In the genomic region with DNA sequence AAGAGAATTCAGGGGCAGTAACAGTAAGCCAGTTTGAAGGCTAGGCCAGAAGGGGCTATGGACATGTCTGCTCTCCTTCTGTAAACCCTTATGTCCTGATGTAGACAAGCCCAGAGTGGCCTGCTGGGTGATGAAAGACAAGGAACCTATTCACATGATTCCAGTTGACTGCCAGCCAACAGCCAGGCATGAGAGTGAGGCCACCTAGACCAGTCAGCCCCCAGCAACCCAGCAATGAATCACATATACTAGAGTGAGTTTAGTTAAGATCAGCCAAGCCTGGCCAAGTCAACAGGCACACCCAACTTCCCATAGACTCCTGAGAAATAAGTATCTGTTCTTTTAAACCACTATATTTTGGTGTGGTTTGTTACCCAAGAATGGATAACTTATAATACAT, we compare ENCODE assay signal across 13 cellular contexts.
DNase-seq lines count a peak whose midpoint lies in the region; ATAC-seq and TF ChIP-seq lines count a peak whose summit lies in the region.
"Had no signal": no experiment of that assay in that cellular context is flagged by ENCODE, and none has a peak within 500 bp of the region (broad histone marks: within the 10 kb centered on the region; RNA-seq: fewer than 3 reads in every experiment).

No MANE protein-coding gene starts in this region.

- peak overlapping the region; percentile 91 for H3K27ac Mint-ChIP-seq in Calu3 (ENCODE audit: unreplicated experiment)
- no peak overlapping the region for H3K27ac Mint-ChIP-seq in immature natural killer cell

- peak; percentile 55 for ATAC-seq in left lung
- no peak for ATAC-seq in GM21515 (IDR thresholded peaks at IDR 0.05; ENCODE audit: unreplicated experiment)
- no peak for ATAC-seq in GM19452 (IDR thresholded peaks at IDR 0.05; ENCODE audit: unreplicated experiment)
- ATAC-seq: left colon had no signal

- H3K4me1 Mint-ChIP-seq in Calu3 (ENCODE audit: low read depth, unreplicated experiment) (peaks cover 55% of the 10 kb centered on the region), immature natural killer cell (peaks cover 5 to 13% of the 10 kb centered on the region in 2 donors)

- H3K4me3 ChIP-seq in choroid plexus epithelial cell (ENCODE audit: low read depth, low read length) = no peak overlapping the region
- no peak overlapping the region for H3K4me3 ChIP-seq in left lung
- no peak overlapping the region for H3K4me3 ChIP-seq in ovary
- H3K4me3 ChIP-seq: adrenal gland had no signal

- intact Hi-C loops in Calu3 (cut with micrococcal nuclease; ENCODE audit: unreplicated experiment) = loop anchor here (5.0 kb wide), 1 partner anchor 67 kb away; no protein-coding TSS in a partner anchor
- intact Hi-C loops in left lung (cut with DNase I) = no loop called here
- intact Hi-C loops in ovary (cut with DNase I) = no loop called here

- no peak for TF ChIP-seq EP300 in ovary (IDR thresholded peaks at IDR 0.05)

- TF ChIP-seq POLR2A in ovary (IDR thresholded peaks at IDR 0.05) = no peak

- H3K4me3 Mint-ChIP-seq in Calu3 (ENCODE audit: low read depth, unreplicated experiment) (no peak overlapping the region), immature natural killer cell (no peak overlapping the region)

- H3K27me3 Mint-ChIP-seq in Calu3 (ENCODE audit: unreplicated experiment) = no peaks in the 10 kb centered on the region
- H3K27me3 Mint-ChIP-seq in immature natural killer cell (ENCODE audit: low read depth in 3 of 3) = peaks cover 0 to 2% (median 0%) of the 10 kb centered on the region in 3 donors

- H3K36me3 Mint-ChIP-seq in Calu3 (ENCODE audit: insufficient read depth, unreplicated experiment) = no peaks in the 10 kb centered on the region
- H3K36me3 Mint-ChIP-seq in immature natural killer cell = no peaks in the 10 kb centered on the region

- H3K4me1 ChIP-seq in left lung = peaks cover 6 to 8% of the 10 kb centered on the region in 2 donors
- H3K4me1 ChIP-seq in ovary (ENCODE audit: insufficient read depth) = peaks cover 2% of the 10 kb centered on the region

- H3K36me3 ChIP-seq in left lung (no peaks in the 10 kb centered on the region), ovary (no peaks in the 10 kb centered on the region)
- H3K36me3 ChIP-seq: adrenal gland had no signal

- H3K27me3 ChIP-seq in left lung (no peaks in the 10 kb centered on the region), ovary (no peaks in the 10 kb centered on the region)
- H3K27me3 ChIP-seq: adrenal gland had no signal

- peaks cover 4% of the 10 kb centered on the region for H3K9me3 Mint-ChIP-seq in Calu3 (ENCODE audit: low read depth, unreplicated experiment)
- H3K9me3 Mint-ChIP-seq in immature natural killer cell = peaks cover 0 to 19% (median 6%) of the 10 kb centered on the region in 6 donors

- no peak overlapping the region for H3K27ac ChIP-seq in left lung
- no peak overlapping the region for H3K27ac ChIP-seq in ovary
- H3K27ac ChIP-seq: adrenal gland, HL-60 had no signal

- no peak for TF ChIP-seq CTCF in Calu3 (IDR thresholded peaks at IDR 0.05; ENCODE audit: unreplicated experiment)
- no peak for TF ChIP-seq CTCF in choroid plexus epithelial cell (conservative IDR thresholded peaks at IDR 0.05; ENCODE audit: low read depth, low read length)
- TF ChIP-seq CTCF in left lung (IDR thresholded peaks at IDR 0.05) = no peak
- no peak for TF ChIP-seq CTCF in ovary (IDR thresholded peaks at IDR 0.05)

- BruUV-seq in Calu3 (replicated peaks; lab: Mats Ljungman, UMichigan) = no TSS peak

- CTCF ChIA-PET in Calu3 (lab: Charles Lee) = no interaction called here

- H3K9me3 ChIP-seq in left lung (peaks cover 0 to 5% of the 10 kb centered on the region in 2 donors), ovary (no peaks in the 10 kb centered on the region)
- H3K9me3 ChIP-seq: adrenal gland had no signal

- peak; percentile 68 for DNase-seq in Calu3
- DNase-seq in NCI-H2029 (lab: John Stamatoyannopoulos, UW) = peak; percentile 63
- peak; percentile 78 for DNase-seq in choroid plexus epithelial cell (ENCODE audit: low read depth)
- DNase-seq in left lung = peak in 1 of 2 donors; percentile 39
- no peak for DNase-seq in ovary
- no peak for DNase-seq in immature natural killer cell
- DNase-seq: adrenal gland, left colon, NCI-H1105 treated with DMSO at 0.1 percent for 48 hours, trophoblast cell had no signal

Comparison
In these comparisons a context has a peak if more than half of its experiments do, and no peak if none do; other contexts are left out.
1. DNase-seq: peak in Calu3 (single experiment), NCI-H2029 (single experiment) and choroid plexus epithelial cell (single experiment); none in ovary (0 of 5) and immature natural killer cell (0 of 3).